2 cellular contexts compared by ENCODE assay signal in genomic region chr13:113843864-113844556, GRCh38.
TF ChIP-seq lines count a peak whose summit lies in the region.

No MANE protein-coding gene starts in this region.

TF ChIP-seq in liver, 16 proteins besides CTCF, POLR2A, EP300 and RAD21:
- TF ChIP-seq TAF1 (conservative IDR thresholded peaks at IDR 0.05) = no peak
- no peak for TF ChIP-seq EGR1 (IDR thresholded peaks at IDR 0.05; ENCODE audit: low read depth in 2 of 2)
- no peak for TF ChIP-seq YY1 (IDR thresholded peaks at IDR 0.05)
- TF ChIP-seq SP1 (IDR thresholded peaks at IDR 0.05) = no peak
- TF ChIP-seq MAX (IDR thresholded peaks at IDR 0.05) = no peak
- no peak for TF ChIP-seq FOXA2 (IDR thresholded peaks at IDR 0.05)
- no peak for TF ChIP-seq ATF3 (IDR thresholded peaks at IDR 0.05)
- no peak for TF ChIP-seq JUND (IDR thresholded peaks at IDR 0.05)
- no peak for TF ChIP-seq FOXA1 (IDR thresholded peaks at IDR 0.05)

TF ChIP-seq in HepG2, 621 proteins besides CTCF, POLR2A, EP300 and RAD21:
- TF ChIP-seq ZNF567 (CRISPR knock-in tag; IDR thresholded peaks at IDR 0.05; ENCODE audit: borderline replicate concordance) (no peak), ZNF616 (CRISPR knock-in tag; IDR thresholded peaks at IDR 0.05; ENCODE audit: low read depth) (no peak)
